Comparison of ENCODE assay signal across 11 cellular contexts in genomic region chr5:126971455-126972019, GRCh38. TPM values are rescaled to one million over a fixed set of nuclear protein-coding genes. Genes with fewer than 3 reads are reported as not detected.
DNase-seq lines count a peak whose midpoint lies in the region; ATAC-seq and TF ChIP-seq lines count a peak whose summit lies in the region.
"Had no signal": no experiment of that assay in that cellular context is flagged by ENCODE, and none has a peak within 500 bp of the region (broad histone marks: within the 10 kb centered on the region; RNA-seq: fewer than 3 reads in every experiment).

No MANE protein-coding gene starts in this region.

- H3K4me3 Mint-ChIP-seq in activated T-helper 17 cell treated with anti-CD3 and anti-CD28 coated beads, Interleukin-2, amount 50 U/mL, for 72 hours: no peak overlapping the region

- WGBS in IMR-90 (ENCODE audit: extremely low coverage in 2 of 2, insufficient read length in 1 of 2), 2 experiments: no CpG with 5 or more reads among the region's 1 CpG

- DNase-seq in CD1c-positive myeloid dendritic cell (ENCODE audit: extremely low spot score) (peak; percentile 27), IMR-90 (no peak), left lung (no peak), G401 (ENCODE audit: low spot score) (no peak), hippocampal formation (lab: John Stamatoyannopoulos, UW) (no peak)
- DNase-seq in effector CD4-positive, alpha-beta T cell: no peak
- DNase-seq: Calu3, NCI-H146, PC-3 had no signal

- peaks cover 21% of the 10 kb centered on the region for H3K4me1 Mint-ChIP-seq in activated T-helper 17 cell treated with anti-CD3 and anti-CD28 coated beads, Interleukin-2, amount 50 U/mL, for 72 hours

- H2AK9ac ChIP-seq in IMR-90 (replicated peaks; ENCODE audit: low read depth, low read length, poor library complexity): no peak overlapping the region

- H3K27ac Mint-ChIP-seq in activated T-helper 17 cell treated with anti-CD3 and anti-CD28 coated beads, Interleukin-2, amount 50 U/mL, for 72 hours: peak overlapping the region; percentile 65

- no peak overlapping the region for H4K8ac ChIP-seq in IMR-90 (ENCODE audit: low read depth in 2 of 2, low read length in 2 of 2)

- no peak overlapping the region for H2AFZ ChIP-seq in IMR-90 (replicated peaks; ENCODE audit: low read length, poor library complexity)

- H3K36me3 Mint-ChIP-seq in activated T-helper 17 cell treated with anti-CD3 and anti-CD28 coated beads, Interleukin-2, amount 50 U/mL, for 72 hours (ENCODE audit: low read depth): no peaks in the 10 kb centered on the region

- dilution Hi-C loops in IMR-90 (cut with HindIII; ENCODE audit: low sequenced_read_pairs, unreplicated experiment): no loop called here

- H3K4me3 ChIP-seq in IMR-90 (ENCODE audit: insufficient read depth, low read depth, low read length): no peak overlapping the region
- H3K4me3 ChIP-seq in left lung: no peak overlapping the region

- H3K14ac ChIP-seq in IMR-90 (replicated peaks; ENCODE audit: low read depth, low read length): no peak overlapping the region

- 0 out of 2 replicates have a peak overlapping the region, but pooled peaks have one; percentile 64 for H3K18ac ChIP-seq in IMR-90 (ENCODE audit: low read depth, low read length)

- no peak overlapping the region for H3K4me2 ChIP-seq in IMR-90 (ENCODE audit: low read depth, low read length)

- TF ChIP-seq RAD21 in IMR-90 (IDR thresholded peaks at IDR 0.05; ENCODE audit: low read length): no peak

- in situ Hi-C loops in IMR-90 (cut with MboI; ENCODE audit: low sequenced_read_pairs) (no loop called here), G401 (cut with HindIII; ENCODE audit: low sequenced_read_pairs) (no loop called here)

- no peak overlapping the region for H3K23ac ChIP-seq in IMR-90 (ENCODE audit: low read depth, low read length)

- TF ChIP-seq POLR2A in IMR-90 (IDR thresholded peaks at IDR 0.05; ENCODE audit: low read depth, low read length): no peak

- no peak overlapping the region for H3K56ac ChIP-seq in IMR-90 (ENCODE audit: extremely low read depth, insufficient read depth, low read length)

- H2BK20ac ChIP-seq in IMR-90 (ENCODE audit: low read depth, low read length): no peak overlapping the region

- intact Hi-C loops in IMR-90 (cut with micrococcal nuclease) (no loop called here), left lung (cut with DNase I) (no loop called here)

- H2BK120ac ChIP-seq in IMR-90 (ENCODE audit: low read depth, low read length): no peak overlapping the region

- H3K4ac ChIP-seq in IMR-90 (ENCODE audit: low read depth, low read length): no peak overlapping the region

- BruUV-seq in IMR-90 (replicated peaks; lab: Mats Ljungman, UMichigan): no TSS peak

- H3K27ac ChIP-seq in IMR-90 (ENCODE audit: insufficient read depth, low read length) (no peak overlapping the region), left lung (peak overlapping the region in 1 of 2 donors; percentile 63)

- H4K5ac ChIP-seq in IMR-90 (ENCODE audit: low read depth, low read length): no peak overlapping the region

- peaks cover 9% of the 10 kb centered on the region for H3K4me1 ChIP-seq in IMR-90 (ENCODE audit: control insufficient read depth, insufficient read depth, low read length)
- peaks cover 15 to 28% of the 10 kb centered on the region in 2 donors for H3K4me1 ChIP-seq in left lung

- H2BK5ac ChIP-seq in IMR-90 (ENCODE audit: low read depth, low read length, poor library complexity, severe bottlenecking): no peak overlapping the region

- no peaks in the 10 kb centered on the region for H3K9me3 Mint-ChIP-seq in activated T-helper 17 cell treated with anti-CD3 and anti-CD28 coated beads, Interleukin-2, amount 50 U/mL, for 72 hours

- no peaks in the 10 kb centered on the region for H3K27me3 Mint-ChIP-seq in activated T-helper 17 cell treated with anti-CD3 and anti-CD28 coated beads, Interleukin-2, amount 50 U/mL, for 72 hours

- H3K36me3 ChIP-seq in IMR-90 (ENCODE audit: control insufficient read depth, insufficient read depth, low read length) (no peaks in the 10 kb centered on the region), left lung (no peaks in the 10 kb centered on the region)

- H4K20me1 ChIP-seq in IMR-90 (ENCODE audit: insufficient read depth, low read length): no peaks in the 10 kb centered on the region

- POLR2A ChIA-PET in IMR-90 (lab: Charles Lee; ENCODE audit: unreplicated experiment): no interaction called here

- no peak overlapping the region for H2BK15ac ChIP-seq in IMR-90 (ENCODE audit: low read depth, low read length)

- no peak overlapping the region for H3K9ac ChIP-seq in IMR-90 (ENCODE audit: low read depth, low read length)

- ATAC-seq in IMR-90 (ENCODE audit: low read depth) (no peak; the same call in 1 of the 2 replicates), left lung (peak; percentile 27), GM21825 (IDR thresholded peaks at IDR 0.05; ENCODE audit: unreplicated experiment) (no peak)
- ATAC-seq in activated T-helper 17 cell treated with anti-CD3 and anti-CD28 coated beads, Interleukin-2, amount 50 U/mL, for 72 hours (replicated peaks): no peak
- ATAC-seq: PC-3 had no signal

- CTCF ChIA-PET in IMR-90 (lab: Yijun Ruan, JAX): no interaction called here

- 0 out of 2 replicates have a peak, but pooled peaks cover 2% of the 10 kb centered on the region for H3K9me1 ChIP-seq in IMR-90 (ENCODE audit: insufficient read depth, low read length)

- TF ChIP-seq CTCF in IMR-90 (conservative IDR thresholded peaks at IDR 0.05; ENCODE audit: low read depth, low read length) (no peak), left lung (IDR thresholded peaks at IDR 0.05) (no peak)

- H4K91ac ChIP-seq in IMR-90 (ENCODE audit: insufficient read depth, low read depth, low read length): no peak overlapping the region

- no peak overlapping the region; the same call in 1 of the 2 replicates for H2AK5ac ChIP-seq in IMR-90 (ENCODE audit: low read depth, low read length)

- H3K9me3 ChIP-seq in IMR-90 (ENCODE audit: control insufficient read depth, insufficient read depth, low read length) (no peaks in the 10 kb centered on the region), left lung (no peaks in the 10 kb centered on the region)

- peaks cover 14% of the 10 kb centered on the region in 2 experiments; a peak in 3 of 4 replicates for H3K79me1 ChIP-seq in IMR-90 (ENCODE audit: low read depth in 1 of 2, low read length in 2 of 2)

- H3K27me3 ChIP-seq in IMR-90 (ENCODE audit: control insufficient read depth, insufficient read depth, low read length) (no peaks in the 10 kb centered on the region), left lung (no peaks in the 10 kb centered on the region)

TF ChIP-seq in IMR-90, 13 proteins besides CTCF, POLR2A, EP300 and RAD21:
- no peak for TF ChIP-seq CEBPB (IDR thresholded peaks at IDR 0.05; ENCODE audit: low read depth, low read length)

RNA-seq across cellular contexts. Expression of gene MARCHF3, which starts 58.8 kb away (rescaled TPM):
- total RNA-seq in IMR-90 (2012; rRNA removed) (17.8 and 18.8 TPM in 2 replicates), left lung (1 to 10 TPM; 3.4 to 8.7 TPM)
- polyA plus RNA-seq in IMR-90 (2012; rRNA removed): 9.5 and 11.2 TPM in 2 replicates
- 4.8 and 7.7 TPM in 2 replicates for polyA plus RNA-seq in IMR-90 (2012; cell fraction: cytosol; rRNA removed)
- 5.2 and 10.5 TPM in 2 replicates for polyA plus RNA-seq in IMR-90 (2012; cell fraction: nucleus; rRNA removed; ENCODE audit: low replicate concordance)
- 1 to 10 TPM; 2.3 to 2.9 TPM for total RNA-seq in activated T-helper 17 cell treated with anti-CD3 and anti-CD28 coated beads, Interleukin-2, amount 50 U/mL, for 72 hours
- total RNA-seq in G401 (2014; rRNA removed; shearing (Covaris generic)): not detected in 2 replicates
